ENCODE assay signal across 9 cellular contexts in the genomic region with DNA sequence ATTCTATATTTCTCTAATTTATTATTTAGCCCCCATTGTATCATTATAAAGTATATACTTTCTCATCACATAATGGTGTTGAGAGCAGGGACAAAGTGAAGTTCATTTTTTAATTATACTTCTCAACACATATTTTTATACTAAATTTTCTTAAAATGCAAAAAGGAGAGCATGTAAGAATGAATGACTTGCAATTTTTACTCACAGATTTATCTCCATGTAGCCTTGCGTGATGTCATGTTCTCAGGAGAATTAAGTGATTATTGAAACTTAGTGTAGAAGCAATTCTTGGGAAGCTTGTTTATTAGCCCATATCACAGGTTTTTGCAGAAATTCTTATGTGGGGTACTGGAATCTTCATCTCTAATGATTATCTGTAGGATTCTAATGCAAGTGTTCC. TPM values are rescaled to one million over a fixed set of nuclear protein-coding genes. Genes with fewer than 3 reads are reported as not detected.
"Had no signal": no experiment of that assay in that cellular context is flagged by ENCODE, and none has a peak within 500 bp of the region (broad histone marks: within the 10 kb centered on the region; RNA-seq: fewer than 3 reads in every experiment).

No MANE protein-coding gene starts in this region.

- H3K9ac ChIP-seq: KMS-11 had no signal

- H2AFZ ChIP-seq: GM23338 had no signal

- ATAC-seq: GM23338 had no signal

- H3K4me3 ChIP-seq: GM23338 had no signal

- H3K4me2 ChIP-seq: GM23338, KMS-11 had no signal

- H3K27ac ChIP-seq: KMS-11 had no signal

- FAIRE-seq: H1, H54, HTR-8/SVneo had no signal

- DNase-seq: H9, HCEC 1CT, KBM-7 had no signal

RNA-seq across cellular contexts. Expression of a gene that starts 0.7 kb away (rescaled TPM):
- total RNA-seq: GM23338, H1, H9, HT-29 had no signal
- polyA plus RNA-seq: GM23338 had no signal

RNA-seq across cellular contexts. Expression of a gene that starts 33.8 kb away (rescaled TPM):
- total RNA-seq: GM23338, H1, H9, HT-29 had no signal
- polyA plus RNA-seq: GM23338, H1 had no signal

RNA-seq across cellular contexts. Expression of a gene that starts 52.6 kb away (rescaled TPM):
- total RNA-seq: GM23338, H1, H9, HT-29 had no signal
- polyA plus RNA-seq: GM23338, H1 had no signal
